15 cellular contexts compared by ENCODE assay signal in genomic region chr3:127615631-127616305, GRCh38.
"Had no signal": no experiment of that assay in that cellular context is flagged by ENCODE, and none has a peak within 500 bp of the region (broad histone marks: within the 10 kb centered on the region; RNA-seq: fewer than 3 reads in every experiment).

No MANE protein-coding gene starts in this region.

- H3K27ac Mint-ChIP-seq: activated CD4-positive, alpha-beta memory T cell treated with anti-CD3 and anti-CD28 coated beads for 36 hours; activated naive CD4-positive, alpha-beta T cell treated with anti-CD3 and anti-CD28 coated beads for 36 hours; naive thymus-derived CD8-positive, alpha-beta T cell had no signal

- H3K27me3 ChIP-seq: breast epithelium, heart right ventricle, neutrophil, right atrium auricular region had no signal

- H3K9me3 Mint-ChIP-seq: activated CD4-positive, alpha-beta memory T cell treated with anti-CD3 and anti-CD28 coated beads for 36 hours; activated naive CD4-positive, alpha-beta T cell treated with anti-CD3 and anti-CD28 coated beads for 36 hours; naive thymus-derived CD8-positive, alpha-beta T cell had no signal

- H3K4me3 Mint-ChIP-seq: activated CD4-positive, alpha-beta memory T cell treated with anti-CD3 and anti-CD28 coated beads for 36 hours; activated naive CD4-positive, alpha-beta T cell treated with anti-CD3 and anti-CD28 coated beads for 36 hours; naive thymus-derived CD8-positive, alpha-beta T cell had no signal

- ATAC-seq: heart right ventricle; naive thymus-derived CD8-positive, alpha-beta T cell had no signal

- H3K27me3 Mint-ChIP-seq: activated CD4-positive, alpha-beta memory T cell treated with anti-CD3 and anti-CD28 coated beads for 36 hours; naive thymus-derived CD8-positive, alpha-beta T cell had no signal

- H3K4me1 ChIP-seq: breast epithelium, right atrium auricular region had no signal

- H3K4me3 ChIP-seq: breast epithelium, heart right ventricle, lung, right atrium auricular region had no signal

- H3K36me3 ChIP-seq: breast epithelium, right atrium auricular region had no signal

- H3K27ac ChIP-seq: breast epithelium, heart right ventricle, neutrophil, right atrium auricular region had no signal

- H3K9me3 ChIP-seq: breast epithelium, heart right ventricle, neutrophil, right atrium auricular region had no signal

- DNase-seq: activated CD4-positive, alpha-beta memory T cell treated with anti-CD3 and anti-CD28 coated beads for 36 hours; activated CD4-positive, alpha-beta T cell treated with anti-CD3 and anti-CD28 coated beads for 1 hour; activated naive CD4-positive, alpha-beta T cell treated with anti-CD3 and anti-CD28 coated beads for 36 hours; amygdala; effector CD8-positive, alpha-beta T cell; heart right ventricle; kidney glomerular epithelial cell; naive thymus-derived CD8-positive, alpha-beta T cell; small intestine; SW 1271; T1000 had no signal
